In genomic region chr9:37486616-37487544, GRCh38 we compare ENCODE assay signal across 8 cellular contexts. TPM values are rescaled to one million over a fixed set of nuclear protein-coding genes. Genes with fewer than 3 reads are reported as not detected.
DNase-seq lines count a peak whose midpoint lies in the region; ATAC-seq and TF ChIP-seq lines count a peak whose summit lies in the region.

No MANE protein-coding gene starts in this region.

- DNase-seq in adrenal gland: peak; percentile 63 to 85 (median 82)
- DNase-seq in right cardiac atrium: peak; percentile 68 to 77 (median 76)
- peak; percentile 48 for DNase-seq in retinal pigment epithelial cell (ENCODE audit: low read depth)
- DNase-seq in NCI-H187 (lab: John Stamatoyannopoulos, UW): no peak

- TF ChIP-seq CTCF in C4-2B (conservative IDR thresholded peaks at IDR 0.05) (no peak), adrenal gland (IDR thresholded peaks at IDR 0.05) (no peak), retinal pigment epithelial cell (conservative IDR thresholded peaks at IDR 0.05; ENCODE audit: low read depth, low read length) (no peak)

- no peaks in the 10 kb centered on the region for H3K27me3 ChIP-seq in HUES64 (ENCODE audit: insufficient read depth, low read length)
- no peaks in the 10 kb centered on the region for H3K27me3 ChIP-seq in adrenal gland
- no peaks in the 10 kb centered on the region for H3K27me3 ChIP-seq in right cardiac atrium (ENCODE audit: control insufficient read depth, insufficient read depth)

- H3K4me1 ChIP-seq in HUES64 (ENCODE audit: insufficient read depth, low read length) (peaks cover 7% of the 10 kb centered on the region; the same call in 1 of the 2 replicates), adrenal gland (replicated peaks in 1 of 2) (peaks cover 16 to 25% of the 10 kb centered on the region in 2 donors), right cardiac atrium (ENCODE audit: control insufficient read depth, insufficient read depth, low read length) (peaks cover 10% of the 10 kb centered on the region)

- H3K9me3 ChIP-seq in HUES64 (ENCODE audit: insufficient read depth, low read depth, low read length): no peaks in the 10 kb centered on the region
- no peaks in the 10 kb centered on the region for H3K9me3 ChIP-seq in adrenal gland (replicated peaks in 1 of 3)
- H3K9me3 ChIP-seq in right cardiac atrium (ENCODE audit: control insufficient read depth, low read length): no peaks in the 10 kb centered on the region

- H3K36me3 ChIP-seq in HUES64 (ENCODE audit: insufficient read depth, low read length) (peaks cover 46% of the 10 kb centered on the region), adrenal gland (replicated peaks in 1 of 2) (peaks cover 0 to 11% of the 10 kb centered on the region in 2 donors)

- ATAC-seq in right cardiac atrium (peak; percentile 67 to 78), HG03175 (IDR thresholded peaks at IDR 0.05; ENCODE audit: unreplicated experiment) (no peak), GM19467 (IDR thresholded peaks at IDR 0.05; ENCODE audit: unreplicated experiment) (no peak)

- peak overlapping the region; percentile 84 for H3K27ac ChIP-seq in C4-2B
- H3K27ac ChIP-seq in HUES64 (ENCODE audit: low read depth, low read length): no peak overlapping the region
- H3K27ac ChIP-seq in adrenal gland: peak overlapping the region; percentile 50 to 87 (median 63)
- H3K27ac ChIP-seq in right cardiac atrium (ENCODE audit: low read length): peak overlapping the region; percentile 27

- intact Hi-C loops in adrenal gland (cut with DNase I) (loop anchor here (10.0 kb wide), 4 partner anchors 88 to 418 kb away; partner anchors contain the start of genes DCAF10 (in 1 of the 2), FBXO10 (in 1 of the 2) and SLC25A51 (in 1 of the 2)), right cardiac atrium (cut with DNase I) (no loop called here)

- H3K4me3 ChIP-seq in HUES64 (ENCODE audit: low read length) (peak overlapping the region; percentile 90), adrenal gland (peak overlapping the region in 3 of 4 donors; percentile 27 to 75 (median 29)), right cardiac atrium (ENCODE audit: low read length) (peak overlapping the region; percentile 43), retinal pigment epithelial cell (ENCODE audit: low read length) (peak overlapping the region; percentile 89)

- H3K9ac ChIP-seq in HUES64 (ENCODE audit: low read depth, low read length): peak overlapping the region; percentile 74; the same call in 1 of the 2 replicates

- TF ChIP-seq POLR2A in adrenal gland (IDR thresholded peaks at IDR 0.05): peak in 1 of 2 donors; percentile 52

- 46% methylated on average over 7 of the region's 7 CpGs for WGBS in HUES64
- WGBS in adrenal gland, 4 donors: 18 to 26% (median 20%) methylated on average over 6 to 7 of the region's 7 CpGs
- WGBS in right cardiac atrium: 15% methylated on average over 7 of the region's 7 CpGs

RNA-seq across cellular contexts. Expression of gene POLR1E, which starts 1.1 kb away (rescaled TPM):
- polyA plus RNA-seq in HUES64 (2013, experiment 1 of 2): 26.9 TPM
- 26.2 TPM for polyA plus RNA-seq in HUES64 (2013, experiment 2 of 2)
- 100 to 1,000 TPM in 1 of 8 donors, 10 to 100 TPM in 7; 17.1 to 113 (median 20.9) TPM for total RNA-seq in adrenal gland
- 10 to 100 TPM; 12.6 to 47.4 (median 13.0) TPM for polyA plus RNA-seq in adrenal gland
- total RNA-seq in right cardiac atrium: 10 to 100 TPM; 13.0 to 16.6 (median 15.6) TPM
- polyA plus RNA-seq in right cardiac atrium: 9.3 TPM

RNA-seq across cellular contexts. Expression of gene ZBTB5, which starts 21.6 kb away (rescaled TPM):
- polyA plus RNA-seq in HUES64 (2013, experiment 1 of 2): 8.0 TPM
- 11.5 TPM for polyA plus RNA-seq in HUES64 (2013, experiment 2 of 2)
- 10 to 100 TPM in 6 of 8 donors, 1 to 10 TPM in 2; 6.2 to 13.3 (median 10.6) TPM for total RNA-seq in adrenal gland
- 10 to 100 TPM in 1 of 3 donors, 1 to 10 TPM in 2; 2.3 to 11.9 (median 2.7) TPM for polyA plus RNA-seq in adrenal gland
- 1 to 10 TPM; 6.8 to 9.1 (median 7.3) TPM for total RNA-seq in right cardiac atrium
- polyA plus RNA-seq in right cardiac atrium: 3.8 TPM

Comparison
In these comparisons a context has a peak if more than half of its experiments do, and no peak if none do; other contexts are left out.
1. H3K4me3 ChIP-seq: peak in every context shown above with its lines; median percentile 90 in HUES64; 89 in retinal pigment epithelial cell; 43 in right cardiac atrium; 29 in adrenal gland.
2. DNase-seq: peak in adrenal gland (7 of 7), right cardiac atrium (3 of 3) and retinal pigment epithelial cell (single experiment); none in NCI-H187 (0 of 2).
3. ATAC-seq: peak in right cardiac atrium (2 of 2); none in HG03175 (single experiment) and GM19467 (single experiment).
4. intact Hi-C loops: an anchor here in adrenal gland (10.0 kb wide); none called in right cardiac atrium.